Comparison of ENCODE assay signal across 1 cellular context in the genomic region with DNA sequence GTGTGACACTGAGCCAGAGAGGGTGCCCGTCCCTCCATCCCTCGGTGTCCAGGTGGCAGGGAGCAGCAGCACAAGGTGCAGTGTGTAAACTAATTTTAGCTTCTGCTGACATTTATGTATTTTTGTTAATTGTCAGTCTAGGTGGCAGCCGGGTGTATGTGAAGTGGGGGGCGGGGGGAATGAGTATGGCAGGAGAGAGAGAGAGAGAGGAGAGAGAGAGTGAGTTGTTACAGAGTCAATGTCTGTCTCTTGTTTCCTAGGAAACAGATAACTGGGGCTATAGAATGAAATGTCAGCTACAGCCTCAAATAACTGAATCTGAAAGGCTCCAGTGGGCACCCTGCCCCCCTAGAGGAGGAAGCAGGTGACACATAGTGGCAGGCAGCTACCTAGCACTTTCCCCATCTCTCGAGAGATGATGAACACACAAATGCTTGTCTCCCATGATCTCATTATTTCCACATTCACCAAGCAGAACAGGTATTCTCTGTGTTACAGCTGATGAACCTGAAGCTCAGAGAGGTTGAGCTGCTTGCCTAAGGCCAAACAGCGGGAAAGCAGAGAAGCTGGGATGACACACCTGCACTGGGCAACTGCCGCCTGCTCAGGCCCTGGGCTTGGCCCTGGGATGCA.
TF ChIP-seq lines count a peak whose summit lies in the region.

No MANE protein-coding gene starts in this region.

TF ChIP-seq in HepG2, 621 proteins besides CTCF, POLR2A, EP300 and RAD21 (continued from another document):
- TF ChIP-seq ZNF770 (CRISPR knock-in tag; IDR thresholded peaks at IDR 0.05) (no peak), ZNF570 (CRISPR knock-in tag; IDR thresholded peaks at IDR 0.05; ENCODE audit: borderline replicate concordance) (no peak), ZNF274 (CRISPR knock-in tag; IDR thresholded peaks at IDR 0.05) (no peak), ZNF768 (CRISPR knock-in tag; IDR thresholded peaks at IDR 0.05) (peak; percentile 80; the same call in 1 of the 2 replicates)
- TF ChIP-seq, protein P1, sequence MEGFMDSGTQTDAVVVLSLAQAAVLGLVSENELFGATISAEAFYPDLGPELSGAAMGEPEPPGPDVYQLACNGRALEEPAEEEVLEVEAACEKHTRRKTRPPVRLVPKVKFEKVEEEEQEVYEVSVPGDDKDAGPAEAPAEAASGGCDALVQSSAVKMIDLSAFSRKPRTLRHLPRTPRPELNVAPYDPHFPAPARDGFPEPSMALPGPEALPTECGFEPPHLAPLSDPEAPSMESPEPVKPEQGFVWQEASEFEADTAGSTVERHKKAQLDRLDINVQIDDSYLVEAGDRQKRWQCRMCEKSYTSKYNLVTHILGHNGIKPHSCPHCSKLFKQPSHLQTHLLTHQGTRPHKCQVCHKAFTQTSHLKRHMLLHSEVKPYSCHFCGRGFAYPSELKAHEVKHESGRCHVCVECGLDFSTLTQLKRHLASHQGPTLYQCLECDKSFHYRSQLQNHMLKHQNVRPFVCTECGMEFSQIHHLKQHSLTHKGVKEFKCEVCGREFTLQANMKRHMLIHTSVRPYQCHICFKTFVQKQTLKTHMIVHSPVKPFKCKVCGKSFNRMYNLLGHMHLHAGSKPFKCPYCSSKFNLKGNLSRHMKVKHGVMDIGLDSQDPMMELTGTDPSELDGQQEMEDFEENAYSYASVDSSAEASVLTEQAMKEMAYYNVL (CRISPR knock-in tag; IDR thresholded peaks at IDR 0.05; ENCODE audit: borderline replicate concordance), result no peak
